In the genomic region with DNA sequence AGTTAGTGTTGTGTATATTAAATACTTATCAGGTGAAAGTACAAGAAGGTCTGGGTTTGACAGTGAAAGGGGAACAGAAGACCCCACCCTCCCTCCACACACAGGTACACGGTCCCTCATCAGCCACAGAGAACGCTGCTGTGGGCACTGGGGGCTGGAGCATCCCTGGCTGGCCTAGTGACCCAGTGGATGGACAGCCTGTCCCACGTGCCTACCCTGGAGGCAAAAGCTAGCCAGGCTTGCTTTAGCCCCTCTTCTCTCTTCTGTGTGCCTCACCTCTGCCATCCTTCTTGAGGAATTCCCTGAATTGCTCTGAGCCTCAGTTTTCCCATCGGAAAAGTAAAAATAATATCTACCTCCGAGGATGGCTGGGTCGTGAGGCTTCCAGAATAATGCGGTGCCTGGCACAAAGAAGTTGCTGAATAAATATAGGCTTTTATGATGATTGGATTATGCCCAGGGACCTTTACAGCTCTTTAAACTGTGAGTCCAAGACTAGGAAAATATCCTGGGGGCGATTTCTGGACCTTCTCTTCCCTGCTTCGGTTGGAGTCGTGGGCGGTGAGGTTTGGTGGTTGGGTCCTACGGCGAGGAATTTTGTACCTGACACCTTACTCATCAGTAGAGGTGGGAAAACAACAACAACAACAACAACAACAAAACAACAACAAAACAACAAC, we compare ENCODE assay signal across 9 cellular contexts. TPM values are rescaled to one million over a fixed set of nuclear protein-coding genes. Genes with fewer than 3 reads are reported as not detected.
DNase-seq lines count a peak whose midpoint lies in the region; ATAC-seq and TF ChIP-seq lines count a peak whose summit lies in the region.
"Had no signal": no experiment of that assay in that cellular context is flagged by ENCODE, and none has a peak within 500 bp of the region (broad histone marks: within the 10 kb centered on the region; RNA-seq: fewer than 3 reads in every experiment).

No MANE protein-coding gene starts in this region.

- no peaks in the 10 kb centered on the region for H3K27me3 ChIP-seq in GM23338 (ENCODE audit: insufficient read depth)
- H3K27me3 ChIP-seq in SU-DHL-6 (ENCODE audit: low read length) = no peaks in the 10 kb centered on the region
- no peaks in the 10 kb centered on the region for H3K27me3 ChIP-seq in prostate gland (replicated peaks; ENCODE audit: insufficient read depth)
- no peaks in the 10 kb centered on the region for H3K27me3 ChIP-seq in aorta (ENCODE audit: control insufficient read depth in 1 of 2, insufficient read depth in 2 of 2, low read length in 1 of 2)

- H3K9me3 ChIP-seq in SU-DHL-6 (ENCODE audit: insufficient read depth, low read length) (no peaks in the 10 kb centered on the region), prostate gland (no peaks in the 10 kb centered on the region), aorta (ENCODE audit: control insufficient read depth, low read length) (no peaks in the 10 kb centered on the region)

- 43% methylated on average over 13 of the region's 13 CpGs for WGBS in prostate gland
- 37 to 47% methylated on average over 13 of the region's 13 CpGs for WGBS in aorta, 2 donors

- H3K9me3 Mint-ChIP-seq in GM23338 (no peaks in the 10 kb centered on the region; the same call in 2 of the 3 replicates), glutamatergic neuron (ENCODE audit: unreplicated experiment) (peaks cover 5% of the 10 kb centered on the region)

- no peak for DNase-seq in GM23338 (ENCODE audit: low spot score)
- no peak for DNase-seq in glutamatergic neuron
- DNase-seq in prostate gland (ENCODE audit: low spot score) = peak; percentile 33
- DNase-seq in aorta = no peak
- DNase-seq in EL = no peak
- DNase-seq: foreskin melanocyte had no signal

- no peaks in the 10 kb centered on the region; the same call in 1 of the 2 replicates for H4K20me1 ChIP-seq in GM23338 (replicated peaks; ENCODE audit: insufficient read depth)
- no peaks in the 10 kb centered on the region; the same call in 1 of the 2 replicates for H4K20me1 ChIP-seq in SU-DHL-6 (ENCODE audit: low read depth, low read length)

- no peaks in the 10 kb centered on the region for H3K36me3 ChIP-seq in GM23338 (ENCODE audit: insufficient read depth)
- H3K36me3 ChIP-seq in SU-DHL-6 (ENCODE audit: low read length) = peaks cover 12% of the 10 kb centered on the region; the same call in 1 of the 2 replicates
- no peaks in the 10 kb centered on the region for H3K36me3 ChIP-seq in prostate gland
- no peaks in the 10 kb centered on the region for H3K36me3 ChIP-seq in aorta (ENCODE audit: control insufficient read depth in 1 of 2, insufficient read depth in 2 of 2, low read length in 1 of 2)

- H3K4me1 Mint-ChIP-seq in GM23338 (peaks cover 10% of the 10 kb centered on the region), glutamatergic neuron (ENCODE audit: low read depth, unreplicated experiment) (peaks cover 2% of the 10 kb centered on the region)

- H2AFZ ChIP-seq in GM23338 = peak overlapping the region; percentile 72; the same call in 1 of the 2 replicates
- H2AFZ ChIP-seq in SU-DHL-6 (ENCODE audit: low read depth, low read length, severe bottlenecking) = no peak overlapping the region

- intact Hi-C loops in prostate gland (cut with DNase I) (no loop called here), aorta (cut with DNase I) (no loop called here)

- peak overlapping the region; percentile 91 for H3K4me2 ChIP-seq in GM23338
- peak overlapping the region; percentile 95 for H3K4me2 ChIP-seq in SU-DHL-6 (ENCODE audit: low read depth, low read length, poor library complexity, severe bottlenecking)

- H3K27me3 Mint-ChIP-seq in GM23338 (ENCODE audit: insufficient read depth, low read depth, poor library complexity) (peaks cover 18% of the 10 kb centered on the region), glutamatergic neuron (ENCODE audit: unreplicated experiment) (peaks cover 15% of the 10 kb centered on the region)

- TF ChIP-seq CTCF in GM23338 (conservative IDR thresholded peaks at IDR 0.05; ENCODE audit: low read depth in 2 of 2) (no peak), SU-DHL-6 (IDR thresholded peaks at IDR 0.05; ENCODE audit: insufficient read depth, low read length, poor library complexity, severe bottlenecking) (no peak), glutamatergic neuron (IDR thresholded peaks at IDR 0.05; ENCODE audit: partially characterized antibody, unreplicated experiment) (no peak), prostate gland (IDR thresholded peaks at IDR 0.05) (no peak)

- H3K36me3 Mint-ChIP-seq in GM23338 (ENCODE audit: low read depth) = no peaks in the 10 kb centered on the region; the same call in 1 of the 3 replicates
- H3K36me3 Mint-ChIP-seq in glutamatergic neuron (ENCODE audit: unreplicated experiment) = no peaks in the 10 kb centered on the region

- H3K4me3 ChIP-seq in GM23338 = peak overlapping the region; percentile 89
- H3K4me3 ChIP-seq in SU-DHL-6 (ENCODE audit: insufficient read depth, low read length, poor library complexity, severe bottlenecking) = peak overlapping the region; percentile 99
- peak overlapping the region; percentile 43 to 56 for H3K4me3 ChIP-seq in prostate gland
- H3K4me3 ChIP-seq in aorta (ENCODE audit: low read length in 2 of 2) = no peak overlapping the region

- H3K27ac ChIP-seq in GM23338 (ENCODE audit: low read depth) (no peak overlapping the region), SU-DHL-6 (ENCODE audit: low read depth, low read length) (peak overlapping the region; percentile 100), prostate gland (peak overlapping the region; percentile 82 to 92), aorta (ENCODE audit: low read depth in 1 of 2, low read length in 2 of 2) (no peak overlapping the region)

- no peak overlapping the region for H3K27ac Mint-ChIP-seq in GM23338
- H3K27ac Mint-ChIP-seq in glutamatergic neuron (ENCODE audit: unreplicated experiment) = no peak overlapping the region

- no peak for ATAC-seq in GM23338
- no peak for ATAC-seq in HG03432 (IDR thresholded peaks at IDR 0.05; ENCODE audit: unreplicated experiment)
- ATAC-seq in aorta (ENCODE audit: low FRiP score) = no peak
- ATAC-seq in GM18867 (IDR thresholded peaks at IDR 0.05; ENCODE audit: unreplicated experiment) = no peak

- no peak for TF ChIP-seq POLR2A in prostate gland (IDR thresholded peaks at IDR 0.05)

- H3K4me1 ChIP-seq in GM23338 (ENCODE audit: insufficient read depth) = peaks cover 12% of the 10 kb centered on the region
- no peaks in the 10 kb centered on the region for H3K4me1 ChIP-seq in prostate gland (replicated peaks)
- H3K4me1 ChIP-seq in aorta (ENCODE audit: control insufficient read depth in 1 of 2, insufficient read depth in 2 of 2, low read length in 2 of 2) = no peaks in the 10 kb centered on the region

- H3K79me2 ChIP-seq in GM23338 (replicated peaks; ENCODE audit: insufficient read depth) = 0 out of 2 replicates have a peak, but pooled peaks cover 11% of the 10 kb centered on the region
- peaks cover 65% of the 10 kb centered on the region for H3K79me2 ChIP-seq in SU-DHL-6 (ENCODE audit: insufficient read depth, low read length)

- H3K4me3 Mint-ChIP-seq in GM23338 = peak overlapping the region; percentile 74
- H3K4me3 Mint-ChIP-seq in glutamatergic neuron (ENCODE audit: unreplicated experiment) = peak overlapping the region; percentile 75

- no peaks in the 10 kb centered on the region for H3F3A ChIP-seq in GM23338 (replicated peaks; ENCODE audit: low read depth)
- H3F3A ChIP-seq in SU-DHL-6 (ENCODE audit: insufficient read depth) = peaks cover 33% of the 10 kb centered on the region

- peak overlapping the region; percentile 93 for H3K9ac ChIP-seq in SU-DHL-6 (ENCODE audit: low read length)

- H3K9me2 ChIP-seq in GM23338 (ENCODE audit: insufficient read depth) (no peaks in the 10 kb centered on the region), SU-DHL-6 (replicated peaks; ENCODE audit: insufficient read depth, low read length) (no peaks in the 10 kb centered on the region)

TF ChIP-seq in GM23338, 12 proteins besides CTCF, POLR2A, EP300 and RAD21 (continues in another document):
- TF ChIP-seq, protein P1, sequence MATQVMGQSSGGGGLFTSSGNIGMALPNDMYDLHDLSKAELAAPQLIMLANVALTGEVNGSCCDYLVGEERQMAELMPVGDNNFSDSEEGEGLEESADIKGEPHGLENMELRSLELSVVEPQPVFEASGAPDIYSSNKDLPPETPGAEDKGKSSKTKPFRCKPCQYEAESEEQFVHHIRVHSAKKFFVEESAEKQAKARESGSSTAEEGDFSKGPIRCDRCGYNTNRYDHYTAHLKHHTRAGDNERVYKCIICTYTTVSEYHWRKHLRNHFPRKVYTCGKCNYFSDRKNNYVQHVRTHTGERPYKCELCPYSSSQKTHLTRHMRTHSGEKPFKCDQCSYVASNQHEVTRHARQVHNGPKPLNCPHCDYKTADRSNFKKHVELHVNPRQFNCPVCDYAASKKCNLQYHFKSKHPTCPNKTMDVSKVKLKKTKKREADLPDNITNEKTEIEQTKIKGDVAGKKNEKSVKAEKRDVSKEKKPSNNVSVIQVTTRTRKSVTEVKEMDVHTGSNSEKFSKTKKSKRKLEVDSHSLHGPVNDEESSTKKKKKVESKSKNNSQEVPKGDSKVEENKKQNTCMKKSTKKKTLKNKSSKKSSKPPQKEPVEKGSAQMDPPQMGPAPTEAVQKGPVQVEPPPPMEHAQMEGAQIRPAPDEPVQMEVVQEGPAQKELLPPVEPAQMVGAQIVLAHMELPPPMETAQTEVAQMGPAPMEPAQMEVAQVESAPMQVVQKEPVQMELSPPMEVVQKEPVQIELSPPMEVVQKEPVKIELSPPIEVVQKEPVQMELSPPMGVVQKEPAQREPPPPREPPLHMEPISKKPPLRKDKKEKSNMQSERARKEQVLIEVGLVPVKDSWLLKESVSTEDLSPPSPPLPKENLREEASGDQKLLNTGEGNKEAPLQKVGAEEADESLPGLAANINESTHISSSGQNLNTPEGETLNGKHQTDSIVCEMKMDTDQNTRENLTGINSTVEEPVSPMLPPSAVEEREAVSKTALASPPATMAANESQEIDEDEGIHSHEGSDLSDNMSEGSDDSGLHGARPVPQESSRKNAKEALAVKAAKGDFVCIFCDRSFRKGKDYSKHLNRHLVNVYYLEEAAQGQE (IDR thresholded peaks at IDR 0.05; ENCODE audit: unreplicated experiment) = no peak
- TF ChIP-seq NANOG (IDR thresholded peaks at IDR 0.05; ENCODE audit: borderline replicate concordance) (no peak), ZNF331 (CRISPR knock-in tag; IDR thresholded peaks at IDR 0.05; ENCODE audit: low read depth) (no peak), CREB1 (CRISPR knock-in tag; IDR thresholded peaks at IDR 0.05; ENCODE audit: low read depth) (no peak)

RNA-seq across cellular contexts. Expression of a gene that starts 0.9 kb away (rescaled TPM):
- total RNA-seq in GM23338 (2014; rRNA removed; shearing (Covaris generic)) = 4.2 and 4.3 TPM in 2 replicates
- polyA plus RNA-seq in GM23338 (2016; fragmentation: Nextera tagmentation; extraction: Ambion mirVana) = 6.2 and 8.9 TPM in 2 replicates
- total RNA-seq in glutamatergic neuron (ENCODE audit: unreplicated experiment) = 0.47 TPM
- total RNA-seq in prostate gland = 1 to 10 TPM; 6.6 to 9.2 TPM
- under 1 TPM; 0.23 to 0.42 TPM for total RNA-seq in aorta
- polyA plus RNA-seq in aorta = 1 to 10 TPM in 1 of 2 donors, under 1 TPM in 1; 0.15 to 1.9 TPM

RNA-seq across cellular contexts. Expression of a gene that starts 43.2 kb away (rescaled TPM):
- 0.28 TPM in 1 of 2 replicates, not detected in the other for total RNA-seq in GM23338 (2014; rRNA removed; shearing (Covaris generic))
- 0.11 TPM in 1 of 2 replicates, not detected in the other for polyA plus RNA-seq in GM23338 (2016; fragmentation: Nextera tagmentation; extraction: Ambion mirVana)
- not detected for total RNA-seq in glutamatergic neuron (ENCODE audit: unreplicated experiment)
- 1 to 10 TPM in 1 of 2 donors, under 1 TPM in 1; 0.82 to 1.0 TPM for total RNA-seq in prostate gland
- under 1 TPM; 0.18 to 0.23 TPM for total RNA-seq in aorta
- 1 to 10 TPM in 1 of 2 donors, not detected in 1; 2.4 TPM for polyA plus RNA-seq in aorta

Comparison
In these comparisons a context has a peak if more than half of its experiments do, and no peak if none do; other contexts are left out.
1. H3K27ac ChIP-seq: peak in SU-DHL-6 (single experiment) and prostate gland (2 of 2); none in GM23338 (single experiment) and aorta (0 of 2).
2. H3K4me3 ChIP-seq: peak in GM23338 (single experiment), SU-DHL-6 (single experiment) and prostate gland (2 of 2); none in aorta (0 of 2).